Comparison of ENCODE assay signal across 1 cellular context in genomic region chr1:207309775-207310273, GRCh38.
TF ChIP-seq lines count a peak whose summit lies in the region.

No MANE protein-coding gene starts in this region.

TF ChIP-seq in K562, 482 proteins besides CTCF, POLR2A, EP300 and RAD21 (continued from another document and continues in another):
- TF ChIP-seq VEZF1 (CRISPR knock-in tag; IDR thresholded peaks at IDR 0.05): peak; percentile 34; the same call in 1 of the 2 replicates
- TF ChIP-seq MTA1 (IDR thresholded peaks at IDR 0.05; ENCODE audit: borderline replicate concordance): peak; percentile 53; the same call in 1 of the 2 replicates
- no peak for TF ChIP-seq ZSCAN32 (CRISPR knock-in tag; IDR thresholded peaks at IDR 0.05)
- TF ChIP-seq HNRNPH1 (optimal IDR thresholded peaks at IDR 0.05; ENCODE audit: low read depth, low read length): no peak
- TF ChIP-seq L3MBTL2 (IDR thresholded peaks at IDR 0.05): peak; percentile 93
- TF ChIP-seq ATF3 (IDR thresholded peaks at IDR 0.05): peak; percentile 58; the same call in 1 of the 2 replicates
- no peak for TF ChIP-seq ATF3 (CRISPR knock-in tag; conservative IDR thresholded peaks at IDR 0.05)
- TF ChIP-seq POLR3G (IDR thresholded peaks at IDR 0.05; ENCODE audit: extremely low read depth, insufficient read length, insufficient replicate concordance): no peak
- peak; percentile 35 for TF ChIP-seq NEUROD1 (IDR thresholded peaks at IDR 0.05; ENCODE audit: borderline replicate concordance, low read depth, low read length, partially characterized antibody)
- peak; percentile 57; the same call in 1 of the 2 replicates for TF ChIP-seq ELF1 (tag; IDR thresholded peaks at IDR 0.05)
- TF ChIP-seq RNF219 (CRISPR knock-in tag; IDR thresholded peaks at IDR 0.05): no peak
- 0 out of 2 replicates have a peak, but pooled peaks have one; percentile 60 for TF ChIP-seq ZEB2 (IDR thresholded peaks at IDR 0.05)
- 0 out of 2 replicates have a peak, but pooled peaks have one; percentile 55 for TF ChIP-seq TRIM28 (IDR thresholded peaks at IDR 0.05)
- peak; percentile 51; the same call in 1 of the 2 replicates for TF ChIP-seq ZNF583 (CRISPR knock-in tag; IDR thresholded peaks at IDR 0.05)
- peak; percentile 62; the same call in 1 of the 2 replicates for TF ChIP-seq LCOR (CRISPR knock-in tag; IDR thresholded peaks at IDR 0.05)
- 0 out of 2 replicates have a peak, but pooled peaks have one; percentile 39 for TF ChIP-seq CREB3 (tag; conservative IDR thresholded peaks at IDR 0.05; ENCODE audit: low read depth)
- no peak for TF ChIP-seq BRF1 (IDR thresholded peaks at IDR 0.05; ENCODE audit: borderline replicate concordance, extremely low read depth, insufficient read length)
- TF ChIP-seq E2F8 (IDR thresholded peaks at IDR 0.05; ENCODE audit: low read depth, partially characterized antibody): peak; percentile 15
- TF ChIP-seq ARNT (IDR thresholded peaks at IDR 0.05): peak in 1 of 2 experiments; percentile 76; a peak in 2 of 4 replicates
- TF ChIP-seq SOX6 (IDR thresholded peaks at IDR 0.05): peak; percentile 95
- TF ChIP-seq ZNF239 (CRISPR knock-in tag; IDR thresholded peaks at IDR 0.05): 0 out of 2 replicates have a peak, but pooled peaks have one; percentile 13
- TF ChIP-seq CHCHD3 (CRISPR knock-in tag; IDR thresholded peaks at IDR 0.05): no peak
- TF ChIP-seq GABPB1 (CRISPR knock-in tag; IDR thresholded peaks at IDR 0.05): no peak
- no peak for TF ChIP-seq MYNN (IDR thresholded peaks at IDR 0.05)
- no peak for TF ChIP-seq MYNN (CRISPR knock-in tag; IDR thresholded peaks at IDR 0.05)
- TF ChIP-seq JUND (IDR thresholded peaks at IDR 0.05; ENCODE audit: borderline replicate concordance, low read depth, low read length): peak; percentile 58; the same call in 1 of the 2 replicates
- TF ChIP-seq JUND (tag; IDR thresholded peaks at IDR 0.05; ENCODE audit: borderline replicate concordance, low read depth, low read length): peak; percentile 69; the same call in 2 of the 3 replicates
- no peak for TF ChIP-seq POU5F1 (IDR thresholded peaks at IDR 0.05; ENCODE audit: borderline replicate concordance, low read depth, low read length, partially characterized antibody)
- no peak for TF ChIP-seq SNAPC5 (CRISPR knock-in tag; IDR thresholded peaks at IDR 0.05)
- TF ChIP-seq TAF9B (IDR thresholded peaks at IDR 0.05; ENCODE audit: partially characterized antibody): peak; percentile 20
- peak in 1 of 2 experiments; percentile 57 for TF ChIP-seq AFF1 (IDR thresholded peaks at IDR 0.05; ENCODE audit: low read depth in 1 of 2, partially characterized antibody in 2 of 2)
- TF ChIP-seq HMG20A (CRISPR knock-in tag; conservative IDR thresholded peaks at IDR 0.05): no peak
- peak; percentile 61 to 72; a peak in 3 of 4 replicates for TF ChIP-seq MNT (conservative IDR thresholded peaks at IDR 0.05)
- TF ChIP-seq TFAP4 (CRISPR knock-in tag; IDR thresholded peaks at IDR 0.05; ENCODE audit: borderline replicate concordance): peak; percentile 59; the same call in 1 of the 2 replicates
- TF ChIP-seq CEBPG (CRISPR knock-in tag; IDR thresholded peaks at IDR 0.05): no peak
- 0 out of 4 replicates have a peak, but pooled peaks of 1 of the 2 experiments have one; percentile 14 for TF ChIP-seq CEBPG (tag; conservative IDR thresholded peaks at IDR 0.05 in 1 of 2, IDR thresholded peaks at IDR 0.05 in 1 of 2)
